20 cellular contexts compared by ENCODE assay signal in genomic region chr9:123031963-123032362, GRCh38. TPM values are rescaled to one million over a fixed set of nuclear protein-coding genes. Genes with fewer than 3 reads are reported as not detected.
DNase-seq lines count a peak whose midpoint lies in the region; ATAC-seq, FAIRE-seq and TF ChIP-seq lines count a peak whose summit lies in the region.
"Had no signal": no experiment of that assay in that cellular context is flagged by ENCODE, and none has a peak within 500 bp of the region (broad histone marks: within the 10 kb centered on the region; RNA-seq: fewer than 3 reads in every experiment).

No MANE protein-coding gene starts in this region.

- H3K4me3 ChIP-seq in choroid plexus epithelial cell (ENCODE audit: low read depth, low read length) (no peak overlapping the region), left lung (no peak overlapping the region), thyroid gland (replicated peaks in 1 of 3) (no peak overlapping the region), sigmoid colon (no peak overlapping the region)

- H3K4me1 ChIP-seq in left lung (peaks cover 0 to 14% of the 10 kb centered on the region in 2 donors), thyroid gland (peaks cover 49 to 60% of the 10 kb centered on the region in 2 donors), sigmoid colon (peaks cover 0 to 60% (median 36%) of the 10 kb centered on the region in 4 donors)

- H3K27ac ChIP-seq in left lung (no peak overlapping the region), thyroid gland (peak overlapping the region; percentile 78 to 88 (median 83)), sigmoid colon (no peak overlapping the region)
- H3K27ac ChIP-seq: C4-2B, KMS-11 had no signal

- H3K27me3 ChIP-seq in left lung (no peaks in the 10 kb centered on the region), thyroid gland (no peaks in the 10 kb centered on the region), sigmoid colon (no peaks in the 10 kb centered on the region)

- no peak for TF ChIP-seq EP300 in sigmoid colon (IDR thresholded peaks at IDR 0.05)

- H3K36me3 ChIP-seq in left lung: peaks cover 0 to 20% of the 10 kb centered on the region in 2 donors
- peaks cover 0 to 5% of the 10 kb centered on the region in 2 donors for H3K36me3 ChIP-seq in thyroid gland
- peaks cover 0 to 13% (median 0%) of the 10 kb centered on the region in 4 donors for H3K36me3 ChIP-seq in sigmoid colon

- TF ChIP-seq CTCF in choroid plexus epithelial cell (conservative IDR thresholded peaks at IDR 0.05; ENCODE audit: low read depth, low read length): no peak
- TF ChIP-seq CTCF in left lung (IDR thresholded peaks at IDR 0.05): no peak
- TF ChIP-seq CTCF in thyroid gland (IDR thresholded peaks at IDR 0.05): no peak
- no peak for TF ChIP-seq CTCF in sigmoid colon (IDR thresholded peaks at IDR 0.05)

- peak; percentile 73 for ATAC-seq in left lung
- ATAC-seq: Right ventricle myocardium inferior had no signal

- TF ChIP-seq POLR2A in H54 (IDR thresholded peaks at IDR 0.05; ENCODE audit: low read depth, low read length) (no peak), thyroid gland (IDR thresholded peaks at IDR 0.05) (no peak), sigmoid colon (IDR thresholded peaks at IDR 0.05) (no peak)

- FAIRE-seq in H54 (lab: Jason Lieb, UNC): peak; percentile 75
- FAIRE-seq: GM12891 had no signal

- WGBS in thyroid gland, 2 donors: 88 to 90% methylated on average over 1 of the region's 1 CpG
- 77 to 83% methylated on average over 1 of the region's 1 CpG for WGBS in sigmoid colon, 2 donors

- intact Hi-C loops in left lung (cut with DNase I): no loop called here
- intact Hi-C loops in thyroid gland (cut with DNase I): no loop called here
- intact Hi-C loops in sigmoid colon (cut with DNase I): no loop called here

- DNase-seq in H54 (ENCODE audit: insufficient read length, low spot score) (no peak), choroid plexus epithelial cell (ENCODE audit: low read depth) (peak; percentile 8), left lung (no peak), thyroid gland (no peak), NK-92 (lab: John Stamatoyannopoulos, UW; ENCODE audit: unreplicated experiment) (no peak), sigmoid colon (no peak), NCI-H748 (lab: John Stamatoyannopoulos, UW; ENCODE audit: unreplicated experiment) (no peak)
- DNase-seq: DMS 273 treated with DMSO at 0.1 percent for 48 hours, GF-D8, GOT3, NCI-H1092 treated with DMSO at 0.1 percent for 48 hours, NCI-H2081 treated with DMSO at 0.1 percent for 48 hours, NCI-H510A, NCI-H82 had no signal

- no peaks in the 10 kb centered on the region for H3K9me3 ChIP-seq in left lung
- H3K9me3 ChIP-seq in thyroid gland: no peaks in the 10 kb centered on the region
- H3K9me3 ChIP-seq in sigmoid colon: no peaks in the 10 kb centered on the region

RNA-seq across cellular contexts. Expression of gene GPR21, which starts 1.5 kb away (rescaled TPM):
- total RNA-seq in left lung (under 1 TPM; 0.37 to 0.41 TPM), thyroid gland (10 to 100 TPM in 1 of 4 donors, 1 to 10 TPM in 3; 4.0 to 11.8 (median 5.7) TPM), sigmoid colon (1 to 10 TPM in 3 of 4 donors, not detected in 1; 1.4 to 6.1 (median 1.5) TPM)
- polyA plus RNA-seq in sigmoid colon: under 1 TPM in 1 of 3 donors, not detected in 2; 0.34 TPM
- total RNA-seq: A673, Daoy had no signal

Comparison
In these comparisons a context has a peak if more than half of its experiments do, and no peak if none do; other contexts are left out.
1. H3K27ac ChIP-seq: peak in thyroid gland (3 of 3); none in left lung (0 of 2) and sigmoid colon (0 of 4).